In genomic region chr14:75138492-75138891, GRCh38 we compare ENCODE assay signal across 12 cellular contexts. TPM values are rescaled to one million over a fixed set of nuclear protein-coding genes. Genes with fewer than 3 reads are reported as not detected.
DNase-seq lines count a peak whose midpoint lies in the region; ATAC-seq and TF ChIP-seq lines count a peak whose summit lies in the region.
"Had no signal": no experiment of that assay in that cellular context is flagged by ENCODE, and none has a peak within 500 bp of the region (broad histone marks: within the 10 kb centered on the region; RNA-seq: fewer than 3 reads in every experiment).

No MANE protein-coding gene starts in this region.

- H3K27ac Mint-ChIP-seq in activated CD4-positive, alpha-beta T cell treated with anti-CD3 and anti-CD28 coated beads, Interleukin-2, amount 10 ng/mL, durations not matched to agents 24 days and 14 days, result no peak overlapping the region
- peak overlapping the region; percentile 33 for H3K27ac Mint-ChIP-seq in stimulated activated effector memory CD8-positive, alpha-beta T cell treated with anti-CD3 and anti-CD28 coated beads, Interleukin-12 subunit alpha, Interleukin-12 subunit beta, amount 100 ng/mL, for 72 hours

- no peaks in the 10 kb centered on the region for H3K27me3 Mint-ChIP-seq in activated CD4-positive, alpha-beta T cell treated with anti-CD3 and anti-CD28 coated beads, Interleukin-2, amount 10 ng/mL, durations not matched to agents 24 days and 14 days

- no peak for DNase-seq in activated CD4-positive, alpha-beta T cell treated with anti-CD3 and anti-CD28 coated beads, Interleukin-2, amount 10 ng/mL, durations not matched to agents 24 days and 14 days
- DNase-seq in activated CD4-positive, alpha-beta T cell treated with anti-CD3 and anti-CD28 coated beads for 4 hours, result no peak
- DNase-seq in RPMI8226 (peak; percentile 30), fibroblast of the aortic adventitia (ENCODE audit: low read depth) (peak; percentile 16), AG20443 (ENCODE audit: low spot score) (no peak), DMS153 treated with DMSO at 0.1 percent for 48 hours (lab: John Stamatoyannopoulos, UW; ENCODE audit: unreplicated experiment) (no peak)
- DNase-seq in stimulated activated effector memory CD8-positive, alpha-beta T cell treated with anti-CD3 and anti-CD28 coated beads, Interleukin-12 subunit alpha, Interleukin-12 subunit beta, amount 100 ng/mL, for 72 hours (ENCODE audit: low spot score in 2 of 2), result no peak
- DNase-seq: activated gamma-delta T cell, NCI-H2029, sigmoid colon had no signal

- peaks cover 25% of the 10 kb centered on the region for H3K36me3 Mint-ChIP-seq in activated CD4-positive, alpha-beta T cell treated with anti-CD3 and anti-CD28 coated beads, Interleukin-2, amount 10 ng/mL, durations not matched to agents 24 days and 14 days (ENCODE audit: low read depth)
- peaks cover 58% of the 10 kb centered on the region for H3K36me3 Mint-ChIP-seq in stimulated activated effector memory CD8-positive, alpha-beta T cell treated with anti-CD3 and anti-CD28 coated beads, Interleukin-12 subunit alpha, Interleukin-12 subunit beta, amount 100 ng/mL, for 72 hours

- H3K4me3 Mint-ChIP-seq in activated CD4-positive, alpha-beta T cell treated with anti-CD3 and anti-CD28 coated beads, Interleukin-2, amount 10 ng/mL, durations not matched to agents 24 days and 14 days, result peak overlapping the region; percentile 49
- no peak overlapping the region for H3K4me3 Mint-ChIP-seq in stimulated activated effector memory CD8-positive, alpha-beta T cell treated with anti-CD3 and anti-CD28 coated beads, Interleukin-12 subunit alpha, Interleukin-12 subunit beta, amount 100 ng/mL, for 72 hours

- ATAC-seq in stimulated activated effector memory CD8-positive, alpha-beta T cell treated with anti-CD3 and anti-CD28 coated beads, Interleukin-12 subunit alpha, Interleukin-12 subunit beta, amount 100 ng/mL, for 72 hours, result no peak
- no peak for ATAC-seq in GM21360 (IDR thresholded peaks at IDR 0.05; ENCODE audit: unreplicated experiment)

- H3K9me3 Mint-ChIP-seq in activated CD4-positive, alpha-beta T cell treated with anti-CD3 and anti-CD28 coated beads, Interleukin-2, amount 10 ng/mL, durations not matched to agents 24 days and 14 days, result no peaks in the 10 kb centered on the region
- H3K9me3 Mint-ChIP-seq in stimulated activated effector memory CD8-positive, alpha-beta T cell treated with anti-CD3 and anti-CD28 coated beads, Interleukin-12 subunit alpha, Interleukin-12 subunit beta, amount 100 ng/mL, for 72 hours, result no peaks in the 10 kb centered on the region

- no peak overlapping the region for H3K4me3 ChIP-seq in fibroblast of the aortic adventitia (ENCODE audit: low read depth, low read length)
- H3K4me3 ChIP-seq: sigmoid colon, SJSA1 had no signal

- intact Hi-C loops in activated CD4-positive, alpha-beta T cell treated with anti-CD3 and anti-CD28 coated beads, Interleukin-2, amount 10 ng/mL, durations not matched to agents 24 days and 14 days (cut with micrococcal nuclease), result no loop called here

- H3K4me1 Mint-ChIP-seq in activated CD4-positive, alpha-beta T cell treated with anti-CD3 and anti-CD28 coated beads, Interleukin-2, amount 10 ng/mL, durations not matched to agents 24 days and 14 days, result peaks cover 22% of the 10 kb centered on the region
- peaks cover 31% of the 10 kb centered on the region for H3K4me1 Mint-ChIP-seq in stimulated activated effector memory CD8-positive, alpha-beta T cell treated with anti-CD3 and anti-CD28 coated beads, Interleukin-12 subunit alpha, Interleukin-12 subunit beta, amount 100 ng/mL, for 72 hours

- no peak for TF ChIP-seq CTCF in fibroblast of the aortic adventitia (IDR thresholded peaks at IDR 0.05; ENCODE audit: insufficient read depth, low read length)

RNA-seq across cellular contexts. Expression of gene NEK9, which starts 11.6 kb away (rescaled TPM):
- total RNA-seq in activated CD4-positive, alpha-beta T cell treated with anti-CD3 and anti-CD28 coated beads, Interleukin-2, amount 10 ng/mL, durations not matched to agents 24 days and 14 days, result 66.6 and 68.8 TPM in 2 replicates
- total RNA-seq in fibroblast of the aortic adventitia (ENCODE audit: low replicate concordance), result 51.3 and 80.8 TPM in 2 replicates

RNA-seq across cellular contexts. Expression of gene TMED10, which starts 37.9 kb away (rescaled TPM):
- total RNA-seq in activated CD4-positive, alpha-beta T cell treated with anti-CD3 and anti-CD28 coated beads, Interleukin-2, amount 10 ng/mL, durations not matched to agents 24 days and 14 days, result 192 and 200 TPM in 2 replicates
- total RNA-seq in fibroblast of the aortic adventitia (ENCODE audit: low replicate concordance), result 143 and 373 TPM in 2 replicates

Comparison
In these comparisons a context has a peak if more than half of its experiments do, and no peak if none do; other contexts are left out.
1. DNase-seq: peak in RPMI8226 (single experiment) and fibroblast of the aortic adventitia (single experiment); none in activated CD4-positive, alpha-beta T cell treated with anti-CD3 and anti-CD28 coated beads, Interleukin-2, amount 10 ng/mL, durations not matched to agents 24 days and 14 days (single experiment), activated CD4-positive, alpha-beta T cell treated with anti-CD3 and anti-CD28 coated beads for 4 hours (0 of 2), stimulated activated effector memory CD8-positive, alpha-beta T cell treated with anti-CD3 and anti-CD28 coated beads, Interleukin-12 subunit alpha, Interleukin-12 subunit beta, amount 100 ng/mL, for 72 hours (0 of 2), AG20443 (single experiment) and DMS153 treated with DMSO at 0.1 percent for 48 hours (single experiment).